Comparison of ENCODE assay signal across 16 cellular contexts in genomic region chr4:145567471-145567870, GRCh38. TPM values are rescaled to one million over a fixed set of nuclear protein-coding genes. Genes with fewer than 3 reads are reported as not detected.
A peak's percentile ranks its signal among the peaks of the same experiment; 100 is the strongest.
DNase-seq lines count a peak whose midpoint lies in the region; ATAC-seq and TF ChIP-seq lines count a peak whose summit lies in the region.
"Had no signal": no experiment of that assay in that cellular context is flagged by ENCODE, and none has a peak within 500 bp of the region (broad histone marks: within the 10 kb centered on the region; RNA-seq: fewer than 3 reads in every experiment).

No MANE protein-coding gene starts in this region.

- no peak overlapping the region for H3K23ac ChIP-seq in trophoblast cell (ENCODE audit: low read length)

- TF ChIP-seq CTCF in fibroblast of the aortic adventitia (IDR thresholded peaks at IDR 0.05; ENCODE audit: insufficient read depth, low read length) = no peak

- H2AK5ac ChIP-seq in trophoblast cell (ENCODE audit: low read length) = no peak overlapping the region

- no peak overlapping the region for H3K4me3 ChIP-seq in fibroblast of the aortic adventitia (ENCODE audit: low read depth, low read length)
- no peak overlapping the region for H3K4me3 ChIP-seq in trophoblast cell (ENCODE audit: low read depth, low read length)
- H3K4me3 ChIP-seq: BLaER1 treated with 17β-estradiol and CSF1 and Interleukin-3, amounts not matched to agents 10 nM and 100 nM had no signal

- WGBS in trophoblast cell (ENCODE audit: extremely low coverage, insufficient coverage, insufficient read length) = no CpG with 5 or more reads among the region's 2 CpGs

- H3K27me3 ChIP-seq in trophoblast cell (ENCODE audit: insufficient read depth, low read length) = no peaks in the 10 kb centered on the region
- H3K27me3 ChIP-seq: BLaER1 treated with 17β-estradiol and CSF1 and Interleukin-3, amounts not matched to agents 10 nM and 100 nM had no signal

- H3K79me1 ChIP-seq in trophoblast cell (ENCODE audit: low read length) = no peaks in the 10 kb centered on the region

- no peaks in the 10 kb centered on the region for H3K4me1 ChIP-seq in trophoblast cell (ENCODE audit: control insufficient read depth in 1 of 2, insufficient read depth in 2 of 2, low read length in 2 of 2)
- H3K4me1 ChIP-seq: Caco-2 had no signal

- H3K4me2 ChIP-seq in trophoblast cell (ENCODE audit: low read length) = no peak overlapping the region
- H3K4me2 ChIP-seq: BLaER1 treated with 17β-estradiol and CSF1 and Interleukin-3, amounts not matched to agents 10 nM and 100 nM had no signal

- no peaks in the 10 kb centered on the region for H3K36me3 ChIP-seq in trophoblast cell (ENCODE audit: control insufficient read depth in 1 of 2, insufficient read depth in 2 of 2, low read length in 2 of 2)

- DNase-seq in fibroblast of the aortic adventitia (ENCODE audit: low read depth) = peak; percentile 15
- peak; percentile 33 to 93 for DNase-seq in trophoblast cell
- no peak for DNase-seq in NK-92 treated with Interleukin-12 subunit alpha and Interleukin-12 subunit beta, amount 100 ng/mL, for 24 hours (lab: John Stamatoyannopoulos, UW)
- no peak for DNase-seq in NCI-H2107 treated with DMSO at 0.1 percent for 48 hours (lab: John Stamatoyannopoulos, UW; ENCODE audit: unreplicated experiment)
- DNase-seq: 8988T; ACHN; AML-193; Caco-2; Calu3; CD4-positive, alpha-beta T cell; CD8-positive, alpha-beta T cell; DMS79 treated with DMSO at 0.1 percent for 48 hours; GF-D8 had no signal

- no peak overlapping the region for H2AFZ ChIP-seq in trophoblast cell (ENCODE audit: insufficient read depth, low read length, poor library complexity)

- no peak overlapping the region for H2BK12ac ChIP-seq in trophoblast cell (ENCODE audit: low read length)

- no peak overlapping the region for H3K14ac ChIP-seq in trophoblast cell (ENCODE audit: low read length)

- H3K9me3 ChIP-seq in trophoblast cell (ENCODE audit: insufficient read depth, low read depth, low read length) = peaks cover 5% of the 10 kb centered on the region
- H3K9me3 ChIP-seq: Caco-2 had no signal

- no peaks in the 10 kb centered on the region for H3K79me2 ChIP-seq in trophoblast cell (ENCODE audit: control insufficient read depth, insufficient read depth, low read length, poor library complexity)

- no peak overlapping the region for H4K91ac ChIP-seq in trophoblast cell (ENCODE audit: low read depth, low read length)

- H3K18ac ChIP-seq in trophoblast cell (ENCODE audit: low read length) = no peak overlapping the region

- H2BK120ac ChIP-seq in trophoblast cell (ENCODE audit: insufficient read depth, low read length, poor library complexity) = no peak overlapping the region

- no peak overlapping the region for H2BK5ac ChIP-seq in trophoblast cell (ENCODE audit: low read depth, low read length, poor library complexity)

- no peak overlapping the region for H3K27ac ChIP-seq in trophoblast cell (ENCODE audit: low read depth, low read length)
- H3K27ac ChIP-seq: BLaER1 treated with 17β-estradiol and CSF1 and Interleukin-3, amounts not matched to agents 10 nM and 100 nM; C4-2B had no signal

- H4K8ac ChIP-seq in trophoblast cell (ENCODE audit: low read depth, low read length) = no peak overlapping the region

- H3K9ac ChIP-seq in trophoblast cell (ENCODE audit: low read length) = no peak overlapping the region
- H3K9ac ChIP-seq: BLaER1 treated with 17β-estradiol and CSF1 and Interleukin-3, amounts not matched to agents 10 nM and 100 nM had no signal

- no peak overlapping the region for H3K4ac ChIP-seq in trophoblast cell (ENCODE audit: low read depth, low read length)

- no peak for ATAC-seq in GM19463 (IDR thresholded peaks at IDR 0.05; ENCODE audit: unreplicated experiment)
- ATAC-seq: CD8-positive, alpha-beta T cell had no signal

- H4K12ac ChIP-seq in trophoblast cell (ENCODE audit: low read depth, low read length) = no peak overlapping the region

RNA-seq across cellular contexts. Expression of gene MMAA, which starts 51.7 kb away (rescaled TPM):
- total RNA-seq in fibroblast of the aortic adventitia (ENCODE audit: low replicate concordance) = 9.2 and 15.9 TPM in 2 replicates
- polyA plus RNA-seq in trophoblast cell (2013) = 3.3 and 3.8 TPM in 2 replicates

Comparison
In these comparisons a context has a peak if more than half of its experiments do, and no peak if none do; other contexts are left out.
1. DNase-seq: peak in fibroblast of the aortic adventitia (single experiment) and trophoblast cell (2 of 2); none in NK-92 treated with Interleukin-12 subunit alpha and Interleukin-12 subunit beta, amount 100 ng/mL, for 24 hours (single experiment) and NCI-H2107 treated with DMSO at 0.1 percent for 48 hours (single experiment).